Comparison of ENCODE assay signal across 1 cellular context in genomic region chr2:234671231-234671630, GRCh38.
TF ChIP-seq lines count a peak whose summit lies in the region.

No MANE protein-coding gene starts in this region.

TF ChIP-seq in IMR-90, 13 proteins besides CTCF, POLR2A, EP300 and RAD21:
- TF ChIP-seq FOS (IDR thresholded peaks at IDR 0.05; ENCODE audit: low read depth, low read length) = no peak
- no peak for TF ChIP-seq CEBPB (IDR thresholded peaks at IDR 0.05; ENCODE audit: low read depth, low read length)
- no peak for TF ChIP-seq CHD1 (IDR thresholded peaks at IDR 0.05; ENCODE audit: low read depth, low read length)
- TF ChIP-seq USF2 (IDR thresholded peaks at IDR 0.05; ENCODE audit: low read depth, low read length) = no peak
- TF ChIP-seq MAFK (IDR thresholded peaks at IDR 0.05; ENCODE audit: low read depth, low read length) = no peak
- TF ChIP-seq MXI1 (IDR thresholded peaks at IDR 0.05; ENCODE audit: borderline replicate concordance, low read depth, low read length) = no peak
- TF ChIP-seq RCOR1 (IDR thresholded peaks at IDR 0.05; ENCODE audit: insufficient replicate concordance, low read length) = no peak
- no peak for TF ChIP-seq SMC3 (IDR thresholded peaks at IDR 0.05; ENCODE audit: low read depth, low read length)
- no peak for TF ChIP-seq RFX5 (IDR thresholded peaks at IDR 0.05; ENCODE audit: low read depth, low read length)
- no peak for TF ChIP-seq NFE2L2 (IDR thresholded peaks at IDR 0.05; ENCODE audit: low read depth, low read length)
- no peak for TF ChIP-seq ELK1 (IDR thresholded peaks at IDR 0.05; ENCODE audit: borderline replicate concordance, low read depth, low read length)
- no peak for TF ChIP-seq MAZ (IDR thresholded peaks at IDR 0.05; ENCODE audit: borderline replicate concordance, low read depth, low read length)
- TF ChIP-seq BHLHE40 (IDR thresholded peaks at IDR 0.05; ENCODE audit: low read depth, low read length) = no peak
